Comparison of ENCODE assay signal across 8 cellular contexts in the genomic region with DNA sequence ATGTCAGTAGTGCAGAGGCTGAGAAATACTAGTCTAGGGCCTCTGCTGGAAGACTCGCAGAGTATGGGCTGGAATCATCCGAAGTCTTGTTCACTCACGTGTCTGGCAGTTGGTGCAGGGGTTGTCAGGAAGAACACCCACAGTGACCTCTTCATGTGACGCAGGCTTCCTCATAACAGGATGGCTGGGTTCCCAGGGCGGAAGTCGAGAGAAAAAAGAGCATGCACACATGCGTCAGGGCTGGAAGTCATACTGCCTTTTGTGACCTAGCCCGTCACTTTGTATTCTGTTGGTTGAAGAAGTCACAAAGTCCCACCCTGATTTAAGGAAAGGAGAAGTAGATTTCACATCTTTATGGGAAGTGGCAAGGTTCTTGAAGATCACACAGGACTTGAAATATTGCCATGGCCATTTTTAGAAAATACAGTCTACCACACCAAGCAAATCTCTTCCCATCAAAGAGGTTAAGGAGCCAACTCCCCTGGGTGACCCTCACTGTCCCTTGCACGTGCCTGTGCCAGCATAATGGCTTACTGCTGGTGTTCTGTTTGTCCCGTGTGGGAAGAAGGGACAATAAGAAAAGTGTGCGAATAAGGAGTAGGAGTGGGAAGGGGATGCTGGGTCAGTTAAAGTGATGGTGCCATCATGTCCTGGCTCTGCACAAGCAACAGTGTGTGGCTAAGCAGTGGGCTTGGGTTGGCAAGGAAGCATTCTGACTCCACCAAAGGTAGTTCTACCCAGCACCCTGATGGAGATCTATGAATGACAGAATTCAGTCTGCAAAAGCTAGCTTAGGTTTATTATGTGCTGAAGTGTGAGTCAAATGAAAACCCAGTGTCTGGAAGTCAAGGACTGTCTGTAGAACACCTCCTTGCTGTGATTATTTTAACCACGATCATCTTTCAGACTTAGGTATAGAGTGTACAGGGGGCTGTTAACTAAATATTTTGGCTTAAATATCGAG. TPM values are rescaled to one million over a fixed set of nuclear protein-coding genes. Genes with fewer than 3 reads are reported as not detected.
DNase-seq lines count a peak whose midpoint lies in the region; ATAC-seq, FAIRE-seq and TF ChIP-seq lines count a peak whose summit lies in the region.
"Had no signal": no experiment of that assay in that cellular context is flagged by ENCODE, and none has a peak within 500 bp of the region (broad histone marks: within the 10 kb centered on the region; RNA-seq: fewer than 3 reads in every experiment).

No MANE protein-coding gene starts in this region.

- H3K9me3 ChIP-seq in right cardiac atrium (ENCODE audit: control insufficient read depth, low read length), result no peaks in the 10 kb centered on the region
- H3K9me3 ChIP-seq in stomach smooth muscle (ENCODE audit: control insufficient read depth in 2 of 2, low read length in 2 of 2), result no peaks in the 10 kb centered on the region

- peak; percentile 19 for DNase-seq in activated CD4-positive, alpha-beta memory T cell treated with anti-CD3 and anti-CD28 coated beads, Interleukin-2, amount 10 ng/mL, durations not matched to agents 7 days and 5 days
- DNase-seq in right cardiac atrium (peak; percentile 72 to 79 (median 79)), HEK293T (ENCODE audit: extremely low spot score) (no peak), GM12891 (ENCODE audit: insufficient read length, low spot score) (no peak)

- intact Hi-C loops in right cardiac atrium (cut with DNase I), result no loop called here

- H3K4me1 ChIP-seq in right cardiac atrium (ENCODE audit: control insufficient read depth, insufficient read depth, low read length) (no peaks in the 10 kb centered on the region), stomach smooth muscle (ENCODE audit: control insufficient read depth, insufficient read depth, low read length) (no peaks in the 10 kb centered on the region)

- H3K27me3 Mint-ChIP-seq in activated CD4-positive, alpha-beta memory T cell treated with anti-CD3 and anti-CD28 coated beads, Interleukin-2, amount 10 ng/mL, durations not matched to agents 7 days and 5 days, result no peaks in the 10 kb centered on the region

- H3K27me3 ChIP-seq in right cardiac atrium (ENCODE audit: control insufficient read depth, insufficient read depth) (no peaks in the 10 kb centered on the region), stomach smooth muscle (ENCODE audit: control insufficient read depth in 1 of 2, insufficient read depth in 2 of 2, low read length in 2 of 2) (no peaks in the 10 kb centered on the region)

- no peak overlapping the region for H3K9ac ChIP-seq in stomach smooth muscle (ENCODE audit: low read length in 2 of 2)

- peaks cover 28% of the 10 kb centered on the region for H3K36me3 Mint-ChIP-seq in activated CD4-positive, alpha-beta memory T cell treated with anti-CD3 and anti-CD28 coated beads, Interleukin-2, amount 10 ng/mL, durations not matched to agents 7 days and 5 days (ENCODE audit: low read depth)

- no peaks in the 10 kb centered on the region for H3K9me3 Mint-ChIP-seq in activated CD4-positive, alpha-beta memory T cell treated with anti-CD3 and anti-CD28 coated beads, Interleukin-2, amount 10 ng/mL, durations not matched to agents 7 days and 5 days
- H3K9me3 Mint-ChIP-seq: nephron had no signal

- H3K27ac ChIP-seq in right cardiac atrium (ENCODE audit: low read length) (peak overlapping the region; percentile 53), stomach smooth muscle (ENCODE audit: low read length) (peak overlapping the region; percentile 12)

- TF ChIP-seq POLR2A in GM12891 (IDR thresholded peaks at IDR 0.05; ENCODE audit: low read depth, low read length), result no peak

- H3K36me3 ChIP-seq in stomach smooth muscle (ENCODE audit: control insufficient read depth in 2 of 2, insufficient read depth in 2 of 2, low read length in 2 of 2), result peaks cover 6 to 11% of the 10 kb centered on the region in 2 donors

- WGBS in right cardiac atrium, result 65% methylated on average over 13 of the region's 13 CpGs

- POLR2A ChIA-PET in activated CD4-positive, alpha-beta memory T cell treated with anti-CD3 and anti-CD28 coated beads, Interleukin-2, amount 10 ng/mL, durations not matched to agents 7 days and 5 days (lab: Charles Lee), result no interaction called here
- POLR2A ChIA-PET in HEK293T (lab: Yijun Ruan, JAX), result no interaction called here

- peak; percentile 50 for ATAC-seq in HG03442 (IDR thresholded peaks at IDR 0.05; ENCODE audit: unreplicated experiment)
- ATAC-seq in right cardiac atrium, result peak; percentile 77 to 93
- no peak for ATAC-seq in HG02885 (IDR thresholded peaks at IDR 0.05; ENCODE audit: poor library complexity, unreplicated experiment)

- peak overlapping the region; percentile 67 for H3K27ac Mint-ChIP-seq in activated CD4-positive, alpha-beta memory T cell treated with anti-CD3 and anti-CD28 coated beads, Interleukin-2, amount 10 ng/mL, durations not matched to agents 7 days and 5 days
- H3K27ac Mint-ChIP-seq: nephron had no signal

- H3K4me3 ChIP-seq in right cardiac atrium (ENCODE audit: low read length) (no peak overlapping the region), stomach smooth muscle (ENCODE audit: low read length in 2 of 2) (no peak overlapping the region)

- H3K4me3 Mint-ChIP-seq in activated CD4-positive, alpha-beta memory T cell treated with anti-CD3 and anti-CD28 coated beads, Interleukin-2, amount 10 ng/mL, durations not matched to agents 7 days and 5 days, result no peak overlapping the region
- H3K4me3 Mint-ChIP-seq: nephron had no signal

- CTCF ChIA-PET in activated CD4-positive, alpha-beta memory T cell treated with anti-CD3 and anti-CD28 coated beads, Interleukin-2, amount 10 ng/mL, durations not matched to agents 7 days and 5 days (lab: Charles Lee), result no interaction called here
- CTCF ChIA-PET in HEK293T (lab: Yijun Ruan, JAX), result interaction anchor here (0.6 kb wide), 1 partner anchor 7 kb away, joined by 3 read pairs; no protein-coding TSS in a partner anchor

- H3K4me1 Mint-ChIP-seq in activated CD4-positive, alpha-beta memory T cell treated with anti-CD3 and anti-CD28 coated beads, Interleukin-2, amount 10 ng/mL, durations not matched to agents 7 days and 5 days, result peaks cover 13% of the 10 kb centered on the region
- H3K4me1 Mint-ChIP-seq: nephron had no signal

- no peak for FAIRE-seq in GM12891 (lab: Jason Lieb, UNC)

TF ChIP-seq in HEK293T, 16 proteins besides CTCF, POLR2A, EP300 and RAD21 (continues in another document):
- TF ChIP-seq NFRKB (IDR thresholded peaks at IDR 0.05) (no peak), FOXA1 (IDR thresholded peaks at IDR 0.05) (no peak), ZNF384 (IDR thresholded peaks at IDR 0.05) (no peak), TARDBP (IDR thresholded peaks at IDR 0.05) (no peak), BHLHE40 (IDR thresholded peaks at IDR 0.05; ENCODE audit: borderline replicate concordance) (no peak), SUZ12 (IDR thresholded peaks at IDR 0.05) (no peak), L3MBTL2 (conservative IDR thresholded peaks at IDR 0.05) (no peak), FOXM1 (IDR thresholded peaks at IDR 0.05; ENCODE audit: borderline replicate concordance) (no peak), ARNT (IDR thresholded peaks at IDR 0.05) (no peak), ELF4 (IDR thresholded peaks at IDR 0.05) (no peak), LEF1 (IDR thresholded peaks at IDR 0.05; ENCODE audit: borderline replicate concordance) (no peak), FOXK2 (IDR thresholded peaks at IDR 0.05) (no peak)
- TF ChIP-seq, protein P1, sequence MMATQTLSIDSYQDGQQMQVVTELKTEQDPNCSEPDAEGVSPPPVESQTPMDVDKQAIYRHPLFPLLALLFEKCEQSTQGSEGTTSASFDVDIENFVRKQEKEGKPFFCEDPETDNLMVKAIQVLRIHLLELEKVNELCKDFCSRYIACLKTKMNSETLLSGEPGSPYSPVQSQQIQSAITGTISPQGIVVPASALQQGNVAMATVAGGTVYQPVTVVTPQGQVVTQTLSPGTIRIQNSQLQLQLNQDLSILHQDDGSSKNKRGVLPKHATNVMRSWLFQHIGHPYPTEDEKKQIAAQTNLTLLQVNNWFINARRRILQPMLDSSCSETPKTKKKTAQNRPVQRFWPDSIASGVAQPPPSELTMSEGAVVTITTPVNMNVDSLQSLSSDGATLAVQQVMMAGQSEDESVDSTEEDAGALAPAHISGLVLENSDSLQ (IDR thresholded peaks at IDR 0.05), result no peak

TF ChIP-seq in GM12891, 5 proteins besides CTCF, POLR2A, EP300 and RAD21:
- TF ChIP-seq SPI1 (IDR thresholded peaks at IDR 0.05; ENCODE audit: low read depth, low read length), result no peak
- TF ChIP-seq POU2F2 (IDR thresholded peaks at IDR 0.05; ENCODE audit: low read depth, low read length), result no peak
- no peak for TF ChIP-seq POLR2AphosphoS5 (IDR thresholded peaks at IDR 0.05; ENCODE audit: low read depth, low read length)
TF ChIP-seq in GM12891: peak in this region for 0.

RNA-seq across cellular contexts. Expression of a gene that starts 28.1 kb away (rescaled TPM):
- total RNA-seq in activated CD4-positive, alpha-beta memory T cell treated with anti-CD3 and anti-CD28 coated beads, Interleukin-2, amount 10 ng/mL, durations not matched to agents 7 days and 5 days, result 10 to 100 TPM; 20.7 to 21.3 TPM
- total RNA-seq in right cardiac atrium, result 10 to 100 TPM in 3 of 4 donors, 1 to 10 TPM in 1; 10.0 to 16.1 (median 11.9) TPM
- 4.0 TPM for polyA plus RNA-seq in right cardiac atrium
- 7.7 TPM for polyA plus RNA-seq in GM12891 (2012; ENCODE audit: low read depth, missing spikeins)

RNA-seq across cellular contexts. Expression of a gene that starts 59.2 kb away (rescaled TPM):
- 10 to 100 TPM; 17.5 to 18.0 TPM for total RNA-seq in activated CD4-positive, alpha-beta memory T cell treated with anti-CD3 and anti-CD28 coated beads, Interleukin-2, amount 10 ng/mL, durations not matched to agents 7 days and 5 days
- 1 to 10 TPM; 6.3 to 8.4 (median 7.3) TPM for total RNA-seq in right cardiac atrium
- 3.0 TPM for polyA plus RNA-seq in right cardiac atrium
- 5.4 TPM for polyA plus RNA-seq in GM12891 (2012; ENCODE audit: low read depth, missing spikeins)

Comparison
In these comparisons a context has a peak if more than half of its experiments do, and no peak if none do; other contexts are left out.
1. DNase-seq: peak in activated CD4-positive, alpha-beta memory T cell treated with anti-CD3 and anti-CD28 coated beads, Interleukin-2, amount 10 ng/mL, durations not matched to agents 7 days and 5 days (single experiment) and right cardiac atrium (3 of 3); none in HEK293T (single experiment) and GM12891 (single experiment).